17 cellular contexts compared by ENCODE assay signal in genomic region chr16:17835118-17835949, GRCh38.
"Had no signal": no experiment of that assay in that cellular context is flagged by ENCODE, and none has a peak within 500 bp of the region (broad histone marks: within the 10 kb centered on the region; RNA-seq: fewer than 3 reads in every experiment).

No MANE protein-coding gene starts in this region.

- H3K27ac Mint-ChIP-seq: activated naive CD4-positive, alpha-beta T cell treated with anti-CD3 and anti-CD28 coated beads, Interleukin-2, amount 50 U/mL, for 72 hours; dendritic cell treated with granulocyte-macrophage colony-stimulating factor and Interleukin-4, amounts not matched to agents 40 ng/mL and 50 ng/mL, for 4 days; natural killer cell; stimulated activated memory B cell treated with anti-CD40 and anti-IgM and Interleukin-4, amounts not matched to agents 10 μg/mL and 1 μg/mL and 100 μg/mL, for 72 hours had no signal

- H3K27me3 ChIP-seq: adrenal gland, gastrocnemius medialis, neutrophil, sigmoid colon had no signal

- H3K9me3 ChIP-seq: adrenal gland, esophagus squamous epithelium, gastrocnemius medialis, neutrophil, sigmoid colon had no signal

- H3K27me3 Mint-ChIP-seq: dendritic cell treated with granulocyte-macrophage colony-stimulating factor and Interleukin-4, amounts not matched to agents 40 ng/mL and 50 ng/mL, for 4 days had no signal

- H3K9me3 Mint-ChIP-seq: activated naive CD4-positive, alpha-beta T cell treated with anti-CD3 and anti-CD28 coated beads, Interleukin-2, amount 50 U/mL, for 72 hours; dendritic cell treated with granulocyte-macrophage colony-stimulating factor and Interleukin-4, amounts not matched to agents 40 ng/mL and 50 ng/mL, for 4 days; natural killer cell; stimulated activated memory B cell treated with anti-CD40 and anti-IgM and Interleukin-4, amounts not matched to agents 10 μg/mL and 1 μg/mL and 100 μg/mL, for 72 hours had no signal

- H3K4me3 ChIP-seq: adrenal gland, esophagus squamous epithelium, gastrocnemius medialis, lung, sigmoid colon had no signal

- ATAC-seq: activated naive CD4-positive, alpha-beta T cell treated with anti-CD3 and anti-CD28 coated beads, Interleukin-2, amount 50 U/mL, for 72 hours; gastrocnemius medialis; left lobe of liver; natural killer cell; stimulated activated memory B cell treated with anti-CD40 and anti-IgM and Interleukin-4, amounts not matched to agents 10 μg/mL and 1 μg/mL and 100 μg/mL, for 72 hours had no signal

- H3K36me3 ChIP-seq: adrenal gland, esophagus squamous epithelium, gastrocnemius medialis, neutrophil, sigmoid colon had no signal

- H3K36me3 Mint-ChIP-seq: activated naive CD4-positive, alpha-beta T cell treated with anti-CD3 and anti-CD28 coated beads, Interleukin-2, amount 50 U/mL, for 72 hours; natural killer cell; stimulated activated memory B cell treated with anti-CD40 and anti-IgM and Interleukin-4, amounts not matched to agents 10 μg/mL and 1 μg/mL and 100 μg/mL, for 72 hours had no signal

- H3K4me1 Mint-ChIP-seq: natural killer cell; stimulated activated memory B cell treated with anti-CD40 and anti-IgM and Interleukin-4, amounts not matched to agents 10 μg/mL and 1 μg/mL and 100 μg/mL, for 72 hours had no signal

- H3K4me3 Mint-ChIP-seq: dendritic cell treated with granulocyte-macrophage colony-stimulating factor and Interleukin-4, amounts not matched to agents 40 ng/mL and 50 ng/mL, for 4 days; natural killer cell; stimulated activated memory B cell treated with anti-CD40 and anti-IgM and Interleukin-4, amounts not matched to agents 10 μg/mL and 1 μg/mL and 100 μg/mL, for 72 hours had no signal

- H3K27ac ChIP-seq: adrenal gland, esophagus squamous epithelium, gastrocnemius medialis, neutrophil, sigmoid colon had no signal

- H3K4me1 ChIP-seq: adrenal gland, gastrocnemius medialis had no signal

- DNase-seq: activated CD4-positive, alpha-beta T cell treated with anti-CD3 and anti-CD28 coated beads, Interleukin-2, amount 50 U/mL, for 4 hours; activated gamma-delta T cell; adrenal gland; effector CD8-positive, alpha-beta T cell; esophagus squamous epithelium; gastrocnemius medialis; head of caudate nucleus; kidney; natural killer cell; sigmoid colon; stimulated activated CD4-positive, alpha-beta T cell treated with anti-CD3 and anti-CD28 coated beads, Interleukin-4, amount 100 ng/mL, for 4 hours had no signal
